In genomic region chr19:18605196-18605545, GRCh38 we compare ENCODE assay signal across 9 cellular contexts. TPM values are rescaled to one million over a fixed set of nuclear protein-coding genes. Genes with fewer than 3 reads are reported as not detected.
DNase-seq lines count a peak whose midpoint lies in the region; ATAC-seq, FAIRE-seq and TF ChIP-seq lines count a peak whose summit lies in the region.
"Had no signal": no experiment of that assay in that cellular context is flagged by ENCODE, and none has a peak within 500 bp of the region (broad histone marks: within the 10 kb centered on the region; RNA-seq: fewer than 3 reads in every experiment).

No MANE protein-coding gene starts in this region.

- no peak for FAIRE-seq in HepG2 (lab: Jason Lieb, UNC)

- POLR2A ChIA-PET in HepG2 (lab: Yijun Ruan, JAX) = interaction anchor here (1.6 kb wide), 1 partner anchor 16 kb away, joined by 4 read pairs; no protein-coding TSS in a partner anchor

- TF ChIP-seq POLR2A in HepG2 (IDR thresholded peaks at IDR 0.05; ENCODE audit: insufficient read depth in 1 of 2, low read depth in 2 of 2, low read length in 2 of 2) = no peak
- TF ChIP-seq POLR2A in upper lobe of left lung (IDR thresholded peaks at IDR 0.05) = no peak
- TF ChIP-seq POLR2A in gastroesophageal sphincter (IDR thresholded peaks at IDR 0.05) = no peak

- H3K79me2 ChIP-seq in HepG2 (ENCODE audit: insufficient read depth, low read length) = peaks cover 34% of the 10 kb centered on the region

- H3K4me3 ChIP-seq in left ventricle myocardium inferior (peak overlapping the region; percentile 56), HepG2 (replicated peaks in 1 of 3; ENCODE audit: insufficient read depth in 1 of 3, low read depth in 2 of 3, low read length in 3 of 3) (peak overlapping the region; percentile 67 to 82 (median 82)), upper lobe of left lung (peak overlapping the region in 3 of 4 donors; percentile 28 to 38 (median 31)), gastroesophageal sphincter (peak overlapping the region in 1 of 2 donors; percentile 50)

- no peak overlapping the region for H2AFZ ChIP-seq in HepG2 (ENCODE audit: low read length)

- peaks cover 26% of the 10 kb centered on the region for H4K20me1 ChIP-seq in HepG2 (ENCODE audit: insufficient read depth, low read length)

- H3K27me3 ChIP-seq in left ventricle myocardium inferior (ENCODE audit: low read depth) = peaks cover 96% of the 10 kb centered on the region
- no peaks in the 10 kb centered on the region; a peak in 1 of 5 replicates for H3K27me3 ChIP-seq in HepG2 (ENCODE audit: control insufficient read depth in 1 of 2, insufficient read depth in 2 of 2, low read length in 2 of 2)
- peaks cover 0 to 57% (median 34%) of the 10 kb centered on the region in 4 donors for H3K27me3 ChIP-seq in upper lobe of left lung
- H3K27me3 ChIP-seq in gastroesophageal sphincter = peaks cover 90% of the 10 kb centered on the region

- TF ChIP-seq EP300 in HepG2 (IDR thresholded peaks at IDR 0.05; ENCODE audit: low read depth in 2 of 2, low read length in 2 of 2) = no peak
- no peak for TF ChIP-seq EP300 in HepG2 (CRISPR knock-in tag; IDR thresholded peaks at IDR 0.05; ENCODE audit: borderline replicate concordance)
- no peak for TF ChIP-seq EP300 in upper lobe of left lung (IDR thresholded peaks at IDR 0.05)
- TF ChIP-seq EP300 in gastroesophageal sphincter (IDR thresholded peaks at IDR 0.05) = no peak

- no peak for TF ChIP-seq CTCF in left ventricle myocardium inferior (IDR thresholded peaks at IDR 0.05; ENCODE audit: borderline replicate concordance)
- no peak for TF ChIP-seq CTCF in HepG2 (CRISPR knock-in tag; IDR thresholded peaks at IDR 0.05)
- TF ChIP-seq CTCF in upper lobe of left lung (IDR thresholded peaks at IDR 0.05) = no peak
- TF ChIP-seq CTCF in gastroesophageal sphincter (IDR thresholded peaks at IDR 0.05) = no peak

- in situ Hi-C loops in HepG2 (cut with HindIII; ENCODE audit: extremely low pct_ligation_motif_present, low pct_unique_long_range_greater_than_20kb) = no loop called here

- H3K36me3 ChIP-seq in left ventricle myocardium inferior (no peaks in the 10 kb centered on the region), HepG2 (replicated peaks in 1 of 2; ENCODE audit: control insufficient read depth in 1 of 2, insufficient read depth in 2 of 2, low read length in 2 of 2) (peaks cover 6 to 12% of the 10 kb centered on the region in 2 experiments; a peak in 3 of 5 replicates), upper lobe of left lung (no peaks in the 10 kb centered on the region), gastroesophageal sphincter (no peaks in the 10 kb centered on the region)

- DNase-seq in left ventricle myocardium inferior = no peak
- DNase-seq in left ventricle myocardium superior = no peak
- no peak for DNase-seq in HepG2 (ENCODE audit: low spot score)
- peak in 1 of 2 donors; percentile 80 for DNase-seq in upper lobe of left lung
- DNase-seq: activated CD4-positive, alpha-beta T cell treated with anti-CD3 and anti-CD28 coated beads for 48 hours; NCI-H345; stimulated activated naive CD4-positive, alpha-beta T cell treated with Interleukin-2 at 50 U/mL for 16 hours had no signal

- no peak overlapping the region for H3K27ac ChIP-seq in left ventricle myocardium inferior (replicated peaks)
- peak overlapping the region; percentile 68 for H3K27ac ChIP-seq in HepG2 (ENCODE audit: extremely low read length, insufficient read depth, low read length)
- no peak overlapping the region for H3K27ac ChIP-seq in upper lobe of left lung
- H3K27ac ChIP-seq in gastroesophageal sphincter = no peak overlapping the region

- CTCF ChIA-PET in HepG2 (lab: Yijun Ruan, JAX; ENCODE audit: low intra/inter-chr PET ratio, low total read pairs) = no interaction called here

- H3K9ac ChIP-seq in HepG2 (ENCODE audit: insufficient read depth, low read depth, low read length) = peak overlapping the region; percentile 80

- peaks cover 45% of the 10 kb centered on the region for H3K4me1 ChIP-seq in left ventricle myocardium inferior
- peaks cover 52% of the 10 kb centered on the region for H3K4me1 ChIP-seq in HepG2 (ENCODE audit: insufficient read depth, low read length)
- peaks cover 19 to 47% (median 28%) of the 10 kb centered on the region in 4 donors for H3K4me1 ChIP-seq in upper lobe of left lung
- H3K4me1 ChIP-seq in gastroesophageal sphincter = peaks cover 0 to 43% (median 24%) of the 10 kb centered on the region in 3 donors

- ATAC-seq in left ventricle myocardium superior (no peak), HepG2 (no peak), upper lobe of left lung (ENCODE audit: low FRiP score in 2 of 2) (no peak), GM19463 (IDR thresholded peaks at IDR 0.05; ENCODE audit: unreplicated experiment) (no peak), gastroesophageal sphincter (no peak)

- peak overlapping the region; percentile 91 for H3K4me2 ChIP-seq in HepG2 (ENCODE audit: low read depth, low read length)

- BruUV-seq in HepG2 (replicated peaks; lab: Mats Ljungman, UMichigan) = TSS peak; percentile 63

- no peak for TF ChIP-seq RAD21 in HepG2 (CRISPR knock-in tag; IDR thresholded peaks at IDR 0.05)

- WGBS in HepG2 (ENCODE audit: low lambda C conversion rate) = 73% methylated on average over 3 of the region's 17 CpGs
- 18% methylated on average over 6 of the region's 17 CpGs; no CpG with 5 or more reads in 1 of the 2 donors for WGBS in upper lobe of left lung, 2 donors
- WGBS in gastroesophageal sphincter (ENCODE audit: low coverage in 1 of 2), 2 donors = 32 to 40% methylated on average over 1 to 5 of the region's 17 CpGs

- intact Hi-C loops in left ventricle myocardium inferior (cut with micrococcal nuclease) (no loop called here), left ventricle myocardium superior (cut with micrococcal nuclease) (no loop called here), HepG2 (cut with micrococcal nuclease; ENCODE audit: unreplicated experiment) (no loop called here)

- no peaks in the 10 kb centered on the region for H3K9me3 ChIP-seq in left ventricle myocardium inferior (replicated peaks)
- no peaks in the 10 kb centered on the region for H3K9me3 ChIP-seq in HepG2 (ENCODE audit: low read length)
- H3K9me3 ChIP-seq in upper lobe of left lung = no peaks in the 10 kb centered on the region
- H3K9me3 ChIP-seq in gastroesophageal sphincter = no peaks in the 10 kb centered on the region

RNA-seq across cellular contexts. Expression of gene CRLF1, which starts 1.4 kb away (rescaled TPM):
- total RNA-seq in left ventricle myocardium inferior (20.0 TPM), left ventricle myocardium superior (21.4 TPM), HepG2 (2016; rRNA removed; fragmentation: Illumina TruSeq; extraction: Trizol) (105 and 217 TPM in 2 replicates), upper lobe of left lung (10 to 100 TPM; 15.0 to 54.8 (median 20.0) TPM), gastroesophageal sphincter (10 to 100 TPM; 10.9 to 67.4 (median 42.7) TPM)
- 96.8 and 118 TPM in 2 replicates for total RNA-seq in HepG2 (2016; cell fraction: cytosol; rRNA removed; fragmentation: Illumina TruSeq; extraction: Trizol; ENCODE audit: low read depth)
- total RNA-seq in HepG2 (2016; cell fraction: insoluble cytoplasmic fraction; rRNA removed; fragmentation: Illumina TruSeq; extraction: Trizol) = 97.5 and 221 TPM in 2 replicates
- 191 and 193 TPM in 2 replicates for total RNA-seq in HepG2 (2016; cell fraction: membrane; rRNA removed; fragmentation: Illumina TruSeq; extraction: Trizol)
- total RNA-seq in HepG2 (2016; cell fraction: nucleus; rRNA removed; fragmentation: Illumina TruSeq; extraction: Trizol) = 219 and 265 TPM in 2 replicates
- 296 and 337 TPM in 2 replicates for polyA plus RNA-seq in HepG2 (2011; rRNA removed)
- polyA plus RNA-seq in HepG2 (2011; cell fraction: cytosol; rRNA removed) = 347 and 628 TPM in 2 replicates
- polyA plus RNA-seq in HepG2 (2011; cell fraction: nucleus; rRNA removed) = 244 and 327 TPM in 2 replicates
- polyA plus RNA-seq in HepG2 (2012) = 231 and 373 TPM in 2 replicates
- 150 and 176 TPM in 2 replicates for polyA plus RNA-seq in HepG2 (2016; cell fraction: cytosol; fragmentation: Illumina TruSeq; extraction: Trizol; ENCODE audit: low read depth)
- 122 and 154 TPM in 2 replicates for polyA plus RNA-seq in HepG2 (2016; cell fraction: insoluble cytoplasmic fraction; fragmentation: Illumina TruSeq; extraction: Trizol; ENCODE audit: low read depth)
- 207 and 208 TPM in 2 replicates for polyA plus RNA-seq in HepG2 (2016; cell fraction: membrane; fragmentation: Illumina TruSeq; extraction: Trizol; ENCODE audit: low read depth)
- 462 and 526 TPM in 2 replicates for polyA plus RNA-seq in HepG2 (2016; cell fraction: nucleus; fragmentation: Illumina TruSeq; extraction: Trizol; ENCODE audit: insufficient read depth, low read depth)
- polyA minus RNA-seq in HepG2 (2011; rRNA and poly(A)+ RNA removed; ENCODE audit: low replicate concordance) = 0.47 and 301 TPM in 2 replicates
- polyA minus RNA-seq in HepG2 (2011; cell fraction: cytosol; rRNA and poly(A)+ RNA removed) = 303 and 346 TPM in 2 replicates
- polyA minus RNA-seq in HepG2 (2011; cell fraction: nucleus; rRNA and poly(A)+ RNA removed) = 45.4 and 52.2 TPM in 2 replicates

RNA-seq across cellular contexts. Expression of gene TMEM59L, which starts 7.5 kb away (rescaled TPM):
- total RNA-seq in left ventricle myocardium inferior = 1.5 TPM
- 1.5 TPM for total RNA-seq in left ventricle myocardium superior
- total RNA-seq in HepG2 (2016; rRNA removed; fragmentation: Illumina TruSeq; extraction: Trizol) = 0.69 and 0.97 TPM in 2 replicates
- 0.61 and 0.88 TPM in 2 replicates for total RNA-seq in HepG2 (2016; cell fraction: cytosol; rRNA removed; fragmentation: Illumina TruSeq; extraction: Trizol; ENCODE audit: low read depth)
- total RNA-seq in HepG2 (2016; cell fraction: insoluble cytoplasmic fraction; rRNA removed; fragmentation: Illumina TruSeq; extraction: Trizol) = 0.77 and 1.4 TPM in 2 replicates
- 0.49 and 0.65 TPM in 2 replicates for total RNA-seq in HepG2 (2016; cell fraction: membrane; rRNA removed; fragmentation: Illumina TruSeq; extraction: Trizol)
- 2.3 and 2.7 TPM in 2 replicates for total RNA-seq in HepG2 (2016; cell fraction: nucleus; rRNA removed; fragmentation: Illumina TruSeq; extraction: Trizol)
- polyA plus RNA-seq in HepG2 (2011; rRNA removed) = 5.5 and 7.2 TPM in 2 replicates
- polyA plus RNA-seq in HepG2 (2011; cell fraction: cytosol; rRNA removed) = 4.1 and 4.6 TPM in 2 replicates
- 71.3 and 86.8 TPM in 2 replicates for polyA plus RNA-seq in HepG2 (2011; cell fraction: nucleus; rRNA removed)
- polyA plus RNA-seq in HepG2 (2012) = 8.3 and 22.3 TPM in 2 replicates
- 1.0 and 2.0 TPM in 2 replicates for polyA plus RNA-seq in HepG2 (2016; cell fraction: cytosol; fragmentation: Illumina TruSeq; extraction: Trizol; ENCODE audit: low read depth)
- polyA plus RNA-seq in HepG2 (2016; cell fraction: insoluble cytoplasmic fraction; fragmentation: Illumina TruSeq; extraction: Trizol; ENCODE audit: low read depth) = 1.7 and 1.9 TPM in 2 replicates
- 1.6 TPM in 2 replicates for polyA plus RNA-seq in HepG2 (2016; cell fraction: membrane; fragmentation: Illumina TruSeq; extraction: Trizol; ENCODE audit: low read depth)
- polyA plus RNA-seq in HepG2 (2016; cell fraction: nucleus; fragmentation: Illumina TruSeq; extraction: Trizol; ENCODE audit: insufficient read depth, low read depth) = 12.3 and 16.0 TPM in 2 replicates
- 0.35 and 3.9 TPM in 2 replicates for polyA minus RNA-seq in HepG2 (2011; rRNA and poly(A)+ RNA removed; ENCODE audit: low replicate concordance)
- 1.4 and 4.3 TPM in 2 replicates for polyA minus RNA-seq in HepG2 (2011; cell fraction: cytosol; rRNA and poly(A)+ RNA removed)
- polyA minus RNA-seq in HepG2 (2011; cell fraction: nucleus; rRNA and poly(A)+ RNA removed) = 5.0 and 5.5 TPM in 2 replicates
- total RNA-seq in upper lobe of left lung = 1 to 10 TPM in 2 of 6 donors, under 1 TPM in 2, not detected in 2; 0.30 to 2.8 (median 1.0) TPM
- total RNA-seq in gastroesophageal sphincter = 1 to 10 TPM in 3 of 4 donors, under 1 TPM in 1; 0.96 to 4.0 (median 2.0) TPM

RNA-seq across cellular contexts. Expression of gene REX1BD, which starts 16.6 kb away (rescaled TPM):
- total RNA-seq in left ventricle myocardium inferior (76.6 TPM), left ventricle myocardium superior (75.8 TPM), HepG2 (2016; rRNA removed; fragmentation: Illumina TruSeq; extraction: Trizol) (20.7 and 25.4 TPM in 2 replicates), upper lobe of left lung (100 to 1,000 TPM in 1 of 6 donors, 10 to 100 TPM in 5; 83.6 to 114 (median 91.6) TPM), gastroesophageal sphincter (10 to 100 TPM; 64.8 to 72.6 (median 68.6) TPM)
- total RNA-seq in HepG2 (2016; cell fraction: cytosol; rRNA removed; fragmentation: Illumina TruSeq; extraction: Trizol; ENCODE audit: low read depth) = 16.9 and 18.9 TPM in 2 replicates
- 21.8 and 27.1 TPM in 2 replicates for total RNA-seq in HepG2 (2016; cell fraction: insoluble cytoplasmic fraction; rRNA removed; fragmentation: Illumina TruSeq; extraction: Trizol)
- 14.9 and 19.7 TPM in 2 replicates for total RNA-seq in HepG2 (2016; cell fraction: membrane; rRNA removed; fragmentation: Illumina TruSeq; extraction: Trizol)
- 11.7 and 15.7 TPM in 2 replicates for total RNA-seq in HepG2 (2016; cell fraction: nucleus; rRNA removed; fragmentation: Illumina TruSeq; extraction: Trizol)
- polyA plus RNA-seq in HepG2 (2011; rRNA removed) = 7.5 and 7.6 TPM in 2 replicates
- polyA plus RNA-seq in HepG2 (2011; cell fraction: cytosol; rRNA removed) = 10.8 and 16.3 TPM in 2 replicates
- polyA plus RNA-seq in HepG2 (2011; cell fraction: nucleus; rRNA removed) = 39.3 and 40.2 TPM in 2 replicates
- polyA plus RNA-seq in HepG2 (2012) = 8.3 and 10.1 TPM in 2 replicates
- polyA plus RNA-seq in HepG2 (2016; cell fraction: cytosol; fragmentation: Illumina TruSeq; extraction: Trizol; ENCODE audit: low read depth) = 9.6 and 12.0 TPM in 2 replicates
- 11.7 and 12.2 TPM in 2 replicates for polyA plus RNA-seq in HepG2 (2016; cell fraction: insoluble cytoplasmic fraction; fragmentation: Illumina TruSeq; extraction: Trizol; ENCODE audit: low read depth)
- polyA plus RNA-seq in HepG2 (2016; cell fraction: membrane; fragmentation: Illumina TruSeq; extraction: Trizol; ENCODE audit: low read depth) = 8.0 and 10.3 TPM in 2 replicates
- 19.7 and 20.4 TPM in 2 replicates for polyA plus RNA-seq in HepG2 (2016; cell fraction: nucleus; fragmentation: Illumina TruSeq; extraction: Trizol; ENCODE audit: insufficient read depth, low read depth)
- 2.0 and 4.9 TPM in 2 replicates for polyA minus RNA-seq in HepG2 (2011; rRNA and poly(A)+ RNA removed; ENCODE audit: low replicate concordance)
- 2.6 and 2.7 TPM in 2 replicates for polyA minus RNA-seq in HepG2 (2011; cell fraction: cytosol; rRNA and poly(A)+ RNA removed)
- 2.4 and 2.6 TPM in 2 replicates for polyA minus RNA-seq in HepG2 (2011; cell fraction: nucleus; rRNA and poly(A)+ RNA removed)

RNA-seq across cellular contexts. Expression of gene KLHL26, which starts 31.7 kb away (rescaled TPM):
- total RNA-seq in left ventricle myocardium inferior (6.2 TPM), left ventricle myocardium superior (5.8 TPM), HepG2 (2016; rRNA removed; fragmentation: Illumina TruSeq; extraction: Trizol) (1.7 and 3.4 TPM in 2 replicates), upper lobe of left lung (10 to 100 TPM in 4 of 6 donors, 1 to 10 TPM in 2; 8.1 to 16.1 (median 12.1) TPM), gastroesophageal sphincter (10 to 100 TPM; 12.9 to 19.0 (median 14.6) TPM)
- 0.30 and 0.35 TPM in 2 replicates for total RNA-seq in HepG2 (2016; cell fraction: cytosol; rRNA removed; fragmentation: Illumina TruSeq; extraction: Trizol; ENCODE audit: low read depth)
- 2.3 and 3.2 TPM in 2 replicates for total RNA-seq in HepG2 (2016; cell fraction: insoluble cytoplasmic fraction; rRNA removed; fragmentation: Illumina TruSeq; extraction: Trizol)
- total RNA-seq in HepG2 (2016; cell fraction: membrane; rRNA removed; fragmentation: Illumina TruSeq; extraction: Trizol) = 1.5 TPM in 2 replicates
- total RNA-seq in HepG2 (2016; cell fraction: nucleus; rRNA removed; fragmentation: Illumina TruSeq; extraction: Trizol) = 2.7 and 3.4 TPM in 2 replicates
- 1.2 and 1.5 TPM in 2 replicates for polyA plus RNA-seq in HepG2 (2011; rRNA removed)
- 0.91 and 1.1 TPM in 2 replicates for polyA plus RNA-seq in HepG2 (2011; cell fraction: cytosol; rRNA removed)
- 3.2 and 6.3 TPM in 2 replicates for polyA plus RNA-seq in HepG2 (2011; cell fraction: nucleus; rRNA removed)
- polyA plus RNA-seq in HepG2 (2012) = 1.5 and 1.8 TPM in 2 replicates
- 0.21 and 0.23 TPM in 2 replicates for polyA plus RNA-seq in HepG2 (2016; cell fraction: cytosol; fragmentation: Illumina TruSeq; extraction: Trizol; ENCODE audit: low read depth)
- 2.2 and 3.4 TPM in 2 replicates for polyA plus RNA-seq in HepG2 (2016; cell fraction: insoluble cytoplasmic fraction; fragmentation: Illumina TruSeq; extraction: Trizol; ENCODE audit: low read depth)
- polyA plus RNA-seq in HepG2 (2016; cell fraction: membrane; fragmentation: Illumina TruSeq; extraction: Trizol; ENCODE audit: low read depth) = 0.58 and 0.76 TPM in 2 replicates
- polyA plus RNA-seq in HepG2 (2016; cell fraction: nucleus; fragmentation: Illumina TruSeq; extraction: Trizol; ENCODE audit: insufficient read depth, low read depth) = 5.0 and 5.4 TPM in 2 replicates
- 3.3 and 11.9 TPM in 2 replicates for polyA minus RNA-seq in HepG2 (2011; rRNA and poly(A)+ RNA removed; ENCODE audit: low replicate concordance)
- 5.0 and 6.3 TPM in 2 replicates for polyA minus RNA-seq in HepG2 (2011; cell fraction: cytosol; rRNA and poly(A)+ RNA removed)
- polyA minus RNA-seq in HepG2 (2011; cell fraction: nucleus; rRNA and poly(A)+ RNA removed) = 0.99 and 1.3 TPM in 2 replicates

RNA-seq across cellular contexts. Expression of gene UBA52, which starts 33.5 kb away (rescaled TPM):
- total RNA-seq in left ventricle myocardium inferior (643 TPM), left ventricle myocardium superior (725 TPM), HepG2 (2016; rRNA removed; fragmentation: Illumina TruSeq; extraction: Trizol) (959 and 1,184 TPM in 2 replicates), upper lobe of left lung (100 to 1,000 TPM; 127 to 988 (median 458) TPM), gastroesophageal sphincter (100 to 1,000 TPM; 371 to 644 (median 574) TPM)
- total RNA-seq in HepG2 (2016; cell fraction: cytosol; rRNA removed; fragmentation: Illumina TruSeq; extraction: Trizol; ENCODE audit: low read depth) = 1,298 and 1,315 TPM in 2 replicates
- 938 and 1,264 TPM in 2 replicates for total RNA-seq in HepG2 (2016; cell fraction: insoluble cytoplasmic fraction; rRNA removed; fragmentation: Illumina TruSeq; extraction: Trizol)
- total RNA-seq in HepG2 (2016; cell fraction: membrane; rRNA removed; fragmentation: Illumina TruSeq; extraction: Trizol) = 1,565 and 1,724 TPM in 2 replicates
- 276 and 314 TPM in 2 replicates for total RNA-seq in HepG2 (2016; cell fraction: nucleus; rRNA removed; fragmentation: Illumina TruSeq; extraction: Trizol)
- polyA plus RNA-seq in HepG2 (2011; rRNA removed) = 1,655 and 1,782 TPM in 2 replicates
- polyA plus RNA-seq in HepG2 (2011; cell fraction: cytosol; rRNA removed) = 2,000 and 3,037 TPM in 2 replicates
- 482 and 607 TPM in 2 replicates for polyA plus RNA-seq in HepG2 (2011; cell fraction: nucleus; rRNA removed)
- 1,641 and 1,658 TPM in 2 replicates for polyA plus RNA-seq in HepG2 (2012)
- polyA plus RNA-seq in HepG2 (2016; cell fraction: cytosol; fragmentation: Illumina TruSeq; extraction: Trizol; ENCODE audit: low read depth) = 1,864 and 1,905 TPM in 2 replicates
- 1,524 and 1,536 TPM in 2 replicates for polyA plus RNA-seq in HepG2 (2016; cell fraction: insoluble cytoplasmic fraction; fragmentation: Illumina TruSeq; extraction: Trizol; ENCODE audit: low read depth)
- 2,008 and 2,053 TPM in 2 replicates for polyA plus RNA-seq in HepG2 (2016; cell fraction: membrane; fragmentation: Illumina TruSeq; extraction: Trizol; ENCODE audit: low read depth)
- polyA plus RNA-seq in HepG2 (2016; cell fraction: nucleus; fragmentation: Illumina TruSeq; extraction: Trizol; ENCODE audit: insufficient read depth, low read depth) = 658 and 675 TPM in 2 replicates
- polyA minus RNA-seq in HepG2 (2011; rRNA and poly(A)+ RNA removed; ENCODE audit: low replicate concordance) = 1,990 and 2,943 TPM in 2 replicates
- polyA minus RNA-seq in HepG2 (2011; cell fraction: cytosol; rRNA and poly(A)+ RNA removed) = 420 and 430 TPM in 2 replicates
- polyA minus RNA-seq in HepG2 (2011; cell fraction: nucleus; rRNA and poly(A)+ RNA removed) = 113 and 142 TPM in 2 replicates
